11 cellular contexts compared by ENCODE assay signal in the genomic region with DNA sequence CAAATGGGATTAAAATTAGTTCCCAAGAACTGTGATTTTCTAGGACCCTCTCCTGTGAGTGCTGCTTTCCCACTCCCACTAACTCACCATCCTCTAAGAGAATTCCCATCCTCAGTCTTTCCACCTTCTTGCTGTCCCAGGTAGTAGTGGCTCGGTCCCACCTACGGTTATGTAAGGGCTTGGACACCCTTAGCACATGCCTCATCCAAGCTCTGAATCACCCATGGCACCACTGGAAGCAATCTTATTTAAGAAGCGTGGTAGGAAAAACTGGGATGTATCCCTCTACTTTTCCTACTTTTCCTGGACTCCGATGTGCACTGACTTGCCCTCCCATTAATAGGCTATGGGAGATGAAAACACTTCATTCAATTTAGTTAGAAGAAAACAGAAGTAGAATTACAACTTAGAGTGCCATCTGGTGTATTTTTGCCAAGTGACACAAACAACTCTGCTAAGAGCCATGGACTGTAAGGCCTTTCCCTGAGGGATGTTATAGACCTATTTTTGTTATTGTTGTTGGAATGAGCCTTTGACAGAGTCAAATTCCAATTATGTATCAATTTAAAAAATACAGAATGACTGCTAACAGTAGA. TPM values are rescaled to one million over a fixed set of nuclear protein-coding genes. Genes with fewer than 3 reads are reported as not detected.
DNase-seq lines count a peak whose midpoint lies in the region; ATAC-seq, FAIRE-seq and TF ChIP-seq lines count a peak whose summit lies in the region.
"Had no signal": no experiment of that assay in that cellular context is flagged by ENCODE, and none has a peak within 500 bp of the region (broad histone marks: within the 10 kb centered on the region; RNA-seq: fewer than 3 reads in every experiment).

No MANE protein-coding gene starts in this region.

- peaks cover 11% of the 10 kb centered on the region for H3K27me3 Mint-ChIP-seq in activated CD4-positive, alpha-beta T cell treated with anti-CD3 and anti-CD28 coated beads, Interleukin-2, amount 10 ng/mL, durations not matched to agents 7 days and 5 days
- H3K27me3 Mint-ChIP-seq in CD8-positive, alpha-beta memory T cell, result peaks cover 6 to 17% of the 10 kb centered on the region in 2 donors

- H3K4me1 Mint-ChIP-seq in activated CD4-positive, alpha-beta T cell treated with anti-CD3 and anti-CD28 coated beads, Interleukin-2, amount 10 ng/mL, durations not matched to agents 7 days and 5 days, result peaks cover 3% of the 10 kb centered on the region
- no peaks in the 10 kb centered on the region for H3K4me1 Mint-ChIP-seq in CD8-positive, alpha-beta memory T cell

- peak; percentile 59 for FAIRE-seq in GM18507 (lab: Jason Lieb, UNC)

- H3K36me3 Mint-ChIP-seq in activated CD4-positive, alpha-beta T cell treated with anti-CD3 and anti-CD28 coated beads, Interleukin-2, amount 10 ng/mL, durations not matched to agents 7 days and 5 days (ENCODE audit: low read depth), result no peaks in the 10 kb centered on the region
- no peaks in the 10 kb centered on the region for H3K36me3 Mint-ChIP-seq in CD8-positive, alpha-beta memory T cell

- no peak overlapping the region for H3K9ac ChIP-seq in OCI-LY3 (ENCODE audit: low read length)
- no peak overlapping the region for H3K9ac ChIP-seq in fibroblast of lung (ENCODE audit: insufficient read depth, low read length)

- H4K20me1 ChIP-seq in OCI-LY3 (ENCODE audit: insufficient read depth, low read length), result no peaks in the 10 kb centered on the region
- H4K20me1 ChIP-seq in fibroblast of lung (ENCODE audit: control insufficient read depth, extremely low read depth, insufficient read depth, low read length), result no peaks in the 10 kb centered on the region

- no peak overlapping the region for H3K27ac Mint-ChIP-seq in activated CD4-positive, alpha-beta T cell treated with anti-CD3 and anti-CD28 coated beads, Interleukin-2, amount 10 ng/mL, durations not matched to agents 7 days and 5 days
- H3K27ac Mint-ChIP-seq in CD8-positive, alpha-beta memory T cell, result no peak overlapping the region

- H3K9me3 Mint-ChIP-seq in activated CD4-positive, alpha-beta T cell treated with anti-CD3 and anti-CD28 coated beads, Interleukin-2, amount 10 ng/mL, durations not matched to agents 7 days and 5 days, result no peaks in the 10 kb centered on the region
- H3K9me3 Mint-ChIP-seq in CD8-positive, alpha-beta memory T cell, result no peaks in the 10 kb centered on the region

- H3K4me2 ChIP-seq in OCI-LY3 (ENCODE audit: low read length), result no peak overlapping the region
- no peak overlapping the region for H3K4me2 ChIP-seq in fibroblast of lung (ENCODE audit: extremely low read depth, insufficient read depth, low read length)

- POLR2A ChIA-PET in A673 (lab: Charles Lee; ENCODE audit: low non-redundant PET), result no interaction called here
- POLR2A ChIA-PET in activated CD4-positive, alpha-beta T cell treated with anti-CD3 and anti-CD28 coated beads, Interleukin-2, amount 10 ng/mL, durations not matched to agents 7 days and 5 days (lab: Charles Lee), result no interaction called here
- POLR2A ChIA-PET in CD8-positive, alpha-beta memory T cell (lab: Charles Lee), result interaction anchor here (0.5 kb wide), 1 partner anchor 17 kb away, joined by 3 read pairs; no protein-coding TSS in a partner anchor

- H3K27ac ChIP-seq in A673 (ENCODE audit: low read depth, low read length, poor library complexity, severe bottlenecking) (no peak overlapping the region), OCI-LY3 (ENCODE audit: low read length) (no peak overlapping the region), fibroblast of lung (ENCODE audit: insufficient read depth, low read length) (no peak overlapping the region)
- no peak overlapping the region for H3K27ac ChIP-seq in CD8-positive, alpha-beta memory T cell (ENCODE audit: low read depth, low read length)
- H3K27ac ChIP-seq: gastrocnemius medialis had no signal

- peak; percentile 48 for TF ChIP-seq CTCF in A673 (conservative IDR thresholded peaks at IDR 0.05; ENCODE audit: low read depth, low read length)
- TF ChIP-seq CTCF in OCI-LY3 (IDR thresholded peaks at IDR 0.05; ENCODE audit: low read depth, low read length), result peak; percentile 52
- TF ChIP-seq CTCF in fibroblast of lung (conservative IDR thresholded peaks at IDR 0.05 in 1 of 2, IDR thresholded peaks at IDR 0.05 in 1 of 2; ENCODE audit: low read depth in 1 of 2, low read length in 2 of 2), result peak; percentile 7 to 28

- BruUV-seq in A673 (replicated peaks; lab: Mats Ljungman, UMichigan), result no TSS peak

- CTCF ChIA-PET in A673 (lab: Charles Lee), result interaction anchor here (0.6 to 1.0 kb wide), 2 partner anchors 10 to 14 kb away, joined by 4 read pairs; no protein-coding TSS in a partner anchor
- CTCF ChIA-PET in activated CD4-positive, alpha-beta T cell treated with anti-CD3 and anti-CD28 coated beads, Interleukin-2, amount 10 ng/mL, durations not matched to agents 7 days and 5 days (lab: Charles Lee), result no interaction called here
- CTCF ChIA-PET in CD8-positive, alpha-beta memory T cell (lab: Charles Lee), result interaction anchor here (2.5 kb wide), 1 partner anchor 29 kb away, joined by 14 read pairs; no protein-coding TSS in a partner anchor

- H3K4me3 ChIP-seq in A673 (ENCODE audit: low read depth, low read length, poor library complexity, severe bottlenecking) (no peak overlapping the region), OCI-LY3 (ENCODE audit: low read length) (no peak overlapping the region), fibroblast of lung (replicated peaks in 1 of 4; ENCODE audit: control extremely low read depth in 1 of 4, insufficient read depth in 1 of 4, low read depth in 3 of 4, low read length in 4 of 4) (no peak overlapping the region)
- no peak overlapping the region for H3K4me3 ChIP-seq in CD8-positive, alpha-beta memory T cell (ENCODE audit: low read length)
- H3K4me3 ChIP-seq: gastrocnemius medialis had no signal

- ATAC-seq in HG03135 (IDR thresholded peaks at IDR 0.05; ENCODE audit: unreplicated experiment), result no peak
- ATAC-seq: gastrocnemius medialis had no signal

- H3K9me3 ChIP-seq in A673 (ENCODE audit: low read depth, low read length, poor library complexity, severe bottlenecking), result no peaks in the 10 kb centered on the region
- H3K9me3 ChIP-seq in OCI-LY3 (ENCODE audit: insufficient read depth, low read length), result no peaks in the 10 kb centered on the region
- no peaks in the 10 kb centered on the region for H3K9me3 ChIP-seq in fibroblast of lung (ENCODE audit: control insufficient read depth, insufficient read depth, low read depth, low read length)
- H3K9me3 ChIP-seq in CD8-positive, alpha-beta memory T cell (ENCODE audit: low read length), result no peaks in the 10 kb centered on the region
- H3K9me3 ChIP-seq: gastrocnemius medialis had no signal

- H2AFZ ChIP-seq in OCI-LY3 (ENCODE audit: low read depth, low read length), result no peak overlapping the region
- H2AFZ ChIP-seq in fibroblast of lung (ENCODE audit: low read length), result no peak overlapping the region

- DNase-seq in A673 (ENCODE audit: low spot score) (peak; percentile 39), GM18507 (ENCODE audit: extremely low spot score, insufficient read length, low read depth) (no peak), fibroblast of lung (ENCODE audit: low read depth in 2 of 2) (peak in 1 of 2 donors; percentile 54), NCI-H526 treated with DMSO at 0.1 percent for 48 hours (lab: John Stamatoyannopoulos, UW) (no peak)
- no peak for DNase-seq in activated CD4-positive, alpha-beta T cell treated with anti-CD3 and anti-CD28 coated beads, Interleukin-2, amount 10 ng/mL, durations not matched to agents 7 days and 5 days
- no peak for DNase-seq in CD8-positive, alpha-beta memory T cell
- DNase-seq: activated CD4-positive, CD25-positive, alpha-beta regulatory T cell; DMS79 treated with DMSO at 0.1 percent for 48 hours; gastrocnemius medialis had no signal

- H3K36me3 ChIP-seq in A673 (ENCODE audit: insufficient read depth, low read length, poor library complexity, severe bottlenecking), result no peaks in the 10 kb centered on the region
- H3K36me3 ChIP-seq in OCI-LY3 (replicated peaks; ENCODE audit: low read depth, low read length), result no peaks in the 10 kb centered on the region
- no peaks in the 10 kb centered on the region for H3K36me3 ChIP-seq in fibroblast of lung (ENCODE audit: control insufficient read depth, insufficient read depth, low read length)
- H3K36me3 ChIP-seq in CD8-positive, alpha-beta memory T cell (ENCODE audit: insufficient read depth, low read length), result no peaks in the 10 kb centered on the region
- H3K36me3 ChIP-seq: gastrocnemius medialis had no signal

- no peak overlapping the region for H3K4me3 Mint-ChIP-seq in activated CD4-positive, alpha-beta T cell treated with anti-CD3 and anti-CD28 coated beads, Interleukin-2, amount 10 ng/mL, durations not matched to agents 7 days and 5 days
- no peak overlapping the region for H3K4me3 Mint-ChIP-seq in CD8-positive, alpha-beta memory T cell

- H3K79me2 ChIP-seq in OCI-LY3 (ENCODE audit: low read length) (no peaks in the 10 kb centered on the region), fibroblast of lung (ENCODE audit: control insufficient read depth, insufficient read depth, low read length) (no peaks in the 10 kb centered on the region)

- intact Hi-C loops in A673 (cut with micrococcal nuclease; ENCODE audit: unreplicated experiment), result no loop called here

- no peaks in the 10 kb centered on the region for H3K27me3 ChIP-seq in A673 (replicated peaks; ENCODE audit: insufficient read depth, low read depth, low read length, poor library complexity)
- H3K27me3 ChIP-seq in OCI-LY3 (ENCODE audit: low read depth, low read length), result no peaks in the 10 kb centered on the region
- H3K27me3 ChIP-seq in fibroblast of lung (ENCODE audit: control insufficient read depth, insufficient read depth, low read length), result peaks cover 2% of the 10 kb centered on the region
- H3K27me3 ChIP-seq in CD8-positive, alpha-beta memory T cell (ENCODE audit: insufficient read depth, low read length, poor library complexity, severe bottlenecking), result no peaks in the 10 kb centered on the region
- H3K27me3 ChIP-seq: gastrocnemius medialis had no signal

- H3K4me1 ChIP-seq in A673 (ENCODE audit: insufficient read depth, low read length, poor library complexity, severe bottlenecking) (peaks cover 10% of the 10 kb centered on the region), OCI-LY3 (ENCODE audit: low read length) (peaks cover 8% of the 10 kb centered on the region), fibroblast of lung (ENCODE audit: control insufficient read depth, extremely low read depth, insufficient read depth, low read length) (no peaks in the 10 kb centered on the region)
- H3K4me1 ChIP-seq in CD8-positive, alpha-beta memory T cell (ENCODE audit: insufficient read depth, low read length), result no peaks in the 10 kb centered on the region
- H3K4me1 ChIP-seq: gastrocnemius medialis had no signal

RNA-seq across cellular contexts. Expression of a gene that starts 13.7 kb away (rescaled TPM):
- total RNA-seq in A673 (2021) (0.52 TPM in 1 of 2 replicates, not detected in the other), fibroblast of lung (under 0.01 and 0.17 TPM in 2 replicates)
- polyA plus RNA-seq in fibroblast of lung, result not detected in 2 replicates
- polyA plus RNA-seq in fibroblast of lung (2012), result not detected in 2 replicates
- polyA minus RNA-seq in fibroblast of lung (ENCODE audit: low replicate concordance), result not detected in 2 replicates
- under 1 TPM; 0.17 to 0.48 TPM for total RNA-seq in activated CD4-positive, alpha-beta T cell treated with anti-CD3 and anti-CD28 coated beads, Interleukin-2, amount 10 ng/mL, durations not matched to agents 7 days and 5 days
- not detected for total RNA-seq in CD8-positive, alpha-beta memory T cell
- 0.63 TPM for polyA plus RNA-seq in CD8-positive, alpha-beta memory T cell
- total RNA-seq: gastrocnemius medialis had no signal

RNA-seq across cellular contexts. Expression of a gene that starts 14.7 kb away (rescaled TPM):
- total RNA-seq in A673 (2021) (61.2 and 71.8 TPM in 2 replicates), fibroblast of lung (41.3 and 45.6 TPM in 2 replicates)
- 37.1 and 72.5 TPM in 2 replicates for polyA plus RNA-seq in fibroblast of lung
- 25.9 and 44.6 TPM in 2 replicates for polyA plus RNA-seq in fibroblast of lung (2012)
- polyA minus RNA-seq in fibroblast of lung (ENCODE audit: low replicate concordance), result 2.3 and 8.1 TPM in 2 replicates
- total RNA-seq in activated CD4-positive, alpha-beta T cell treated with anti-CD3 and anti-CD28 coated beads, Interleukin-2, amount 10 ng/mL, durations not matched to agents 7 days and 5 days, result 10 to 100 TPM; 39.7 to 45.4 TPM
- 10 to 100 TPM; 22.3 to 24.7 TPM for total RNA-seq in CD8-positive, alpha-beta memory T cell
- 10.6 TPM for polyA plus RNA-seq in CD8-positive, alpha-beta memory T cell
